In genomic region chr9:136882109-136882946, GRCh38 we compare ENCODE assay signal across 1 cellular context.
TF ChIP-seq lines count a peak whose summit lies in the region.

No MANE protein-coding gene starts in this region.

TF ChIP-seq in HepG2, 621 proteins besides CTCF, POLR2A, EP300 and RAD21 (continued from another document and continues in another):
- TF ChIP-seq, protein P1, sequence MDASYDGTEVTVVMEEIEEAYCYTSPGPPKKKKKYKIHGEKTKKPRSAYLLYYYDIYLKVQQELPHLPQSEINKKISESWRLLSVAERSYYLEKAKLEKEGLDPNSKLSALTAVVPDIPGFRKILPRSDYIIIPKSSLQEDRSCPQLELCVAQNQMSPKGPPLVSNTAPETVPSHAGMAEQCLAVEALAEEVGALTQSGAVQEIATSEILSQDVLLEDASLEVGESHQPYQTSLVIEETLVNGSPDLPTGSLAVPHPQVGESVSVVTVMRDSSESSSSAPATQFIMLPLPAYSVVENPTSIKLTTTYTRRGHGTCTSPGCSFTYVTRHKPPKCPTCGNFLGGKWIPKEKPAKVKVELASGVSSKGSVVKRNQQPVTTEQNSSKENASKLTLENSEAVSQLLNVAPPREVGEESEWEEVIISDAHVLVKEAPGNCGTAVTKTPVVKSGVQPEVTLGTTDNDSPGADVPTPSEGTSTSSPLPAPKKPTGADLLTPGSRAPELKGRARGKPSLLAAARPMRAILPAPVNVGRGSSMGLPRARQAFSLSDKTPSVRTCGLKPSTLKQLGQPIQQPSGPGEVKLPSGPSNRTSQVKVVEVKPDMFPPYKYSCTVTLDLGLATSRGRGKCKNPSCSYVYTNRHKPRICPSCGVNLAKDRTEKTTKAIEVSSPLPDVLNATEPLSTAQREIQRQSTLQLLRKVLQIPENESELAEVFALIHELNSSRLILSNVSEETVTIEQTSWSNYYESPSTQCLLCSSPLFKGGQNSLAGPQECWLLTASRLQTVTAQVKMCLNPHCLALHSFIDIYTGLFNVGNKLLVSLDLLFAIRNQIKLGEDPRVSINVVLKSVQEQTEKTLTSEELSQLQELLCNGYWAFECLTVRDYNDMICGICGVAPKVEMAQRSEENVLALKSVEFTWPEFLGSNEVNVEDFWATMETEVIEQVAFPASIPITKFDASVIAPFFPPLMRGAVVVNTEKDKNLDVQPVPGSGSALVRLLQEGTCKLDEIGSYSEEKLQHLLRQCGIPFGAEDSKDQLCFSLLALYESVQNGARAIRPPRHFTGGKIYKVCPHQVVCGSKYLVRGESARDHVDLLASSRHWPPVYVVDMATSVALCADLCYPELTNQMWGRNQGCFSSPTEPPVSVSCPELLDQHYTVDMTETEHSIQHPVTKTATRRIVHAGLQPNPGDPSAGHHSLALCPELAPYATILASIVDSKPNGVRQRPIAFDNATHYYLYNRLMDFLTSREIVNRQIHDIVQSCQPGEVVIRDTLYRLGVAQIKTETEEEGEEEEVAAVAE (CRISPR knock-in tag; IDR thresholded peaks at IDR 0.05; ENCODE audit: borderline replicate concordance), result peak; percentile 89; the same call in 1 of the 2 replicates
- no peak for TF ChIP-seq FOXA1 (IDR thresholded peaks at IDR 0.05)
- TF ChIP-seq FOXA1 (CRISPR knock-in tag; IDR thresholded peaks at IDR 0.05), result peak; percentile 60
- 0 out of 2 replicates have a peak, but pooled peaks have one; percentile 19 for TF ChIP-seq ZNF263 (CRISPR knock-in tag; IDR thresholded peaks at IDR 0.05)
- peak; percentile 57; the same call in 1 of the 2 replicates for TF ChIP-seq ZNF800 (CRISPR knock-in tag; IDR thresholded peaks at IDR 0.05)
- TF ChIP-seq ZNF674 (CRISPR knock-in tag; IDR thresholded peaks at IDR 0.05; ENCODE audit: low read depth), result no peak
- TF ChIP-seq, protein P2, sequence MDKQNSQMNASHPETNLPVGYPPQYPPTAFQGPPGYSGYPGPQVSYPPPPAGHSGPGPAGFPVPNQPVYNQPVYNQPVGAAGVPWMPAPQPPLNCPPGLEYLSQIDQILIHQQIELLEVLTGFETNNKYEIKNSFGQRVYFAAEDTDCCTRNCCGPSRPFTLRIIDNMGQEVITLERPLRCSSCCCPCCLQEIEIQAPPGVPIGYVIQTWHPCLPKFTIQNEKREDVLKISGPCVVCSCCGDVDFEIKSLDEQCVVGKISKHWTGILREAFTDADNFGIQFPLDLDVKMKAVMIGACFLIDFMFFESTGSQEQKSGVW (CRISPR knock-in tag; IDR thresholded peaks at IDR 0.05; ENCODE audit: borderline replicate concordance), result no peak
- TF ChIP-seq ZNF7 (CRISPR knock-in tag; IDR thresholded peaks at IDR 0.05), result no peak
- no peak for TF ChIP-seq NKX3-1 (CRISPR knock-in tag; IDR thresholded peaks at IDR 0.05)
- TF ChIP-seq ZNF562 (CRISPR knock-in tag; IDR thresholded peaks at IDR 0.05; ENCODE audit: borderline replicate concordance), result no peak
- peak; percentile 80; the same call in 1 of the 2 replicates for TF ChIP-seq TARDBP (CRISPR knock-in tag; IDR thresholded peaks at IDR 0.05)
- 0 out of 2 replicates have a peak, but pooled peaks have one; percentile 41 for TF ChIP-seq KDM4B (CRISPR knock-in tag; IDR thresholded peaks at IDR 0.05)
- TF ChIP-seq GABPB1 (CRISPR knock-in tag; IDR thresholded peaks at IDR 0.05), result peak; percentile 60
- TF ChIP-seq MIER3 (CRISPR knock-in tag; IDR thresholded peaks at IDR 0.05; ENCODE audit: borderline replicate concordance), result peak; percentile 84
- TF ChIP-seq HOXA9 (CRISPR knock-in tag; IDR thresholded peaks at IDR 0.05; ENCODE audit: borderline replicate concordance), result no peak
- no peak for TF ChIP-seq ZNF224 (CRISPR knock-in tag; IDR thresholded peaks at IDR 0.05)
- no peak for TF ChIP-seq SNAPC5 (CRISPR knock-in tag; IDR thresholded peaks at IDR 0.05; ENCODE audit: borderline replicate concordance)
- TF ChIP-seq MEF2D (CRISPR knock-in tag; IDR thresholded peaks at IDR 0.05), result peak; percentile 76
- no peak for TF ChIP-seq ZNF672 (CRISPR knock-in tag; IDR thresholded peaks at IDR 0.05)
- peak; percentile 95; the same call in 1 of the 2 replicates for TF ChIP-seq JUND (CRISPR knock-in tag; IDR thresholded peaks at IDR 0.05)
- TF ChIP-seq, protein P3, sequence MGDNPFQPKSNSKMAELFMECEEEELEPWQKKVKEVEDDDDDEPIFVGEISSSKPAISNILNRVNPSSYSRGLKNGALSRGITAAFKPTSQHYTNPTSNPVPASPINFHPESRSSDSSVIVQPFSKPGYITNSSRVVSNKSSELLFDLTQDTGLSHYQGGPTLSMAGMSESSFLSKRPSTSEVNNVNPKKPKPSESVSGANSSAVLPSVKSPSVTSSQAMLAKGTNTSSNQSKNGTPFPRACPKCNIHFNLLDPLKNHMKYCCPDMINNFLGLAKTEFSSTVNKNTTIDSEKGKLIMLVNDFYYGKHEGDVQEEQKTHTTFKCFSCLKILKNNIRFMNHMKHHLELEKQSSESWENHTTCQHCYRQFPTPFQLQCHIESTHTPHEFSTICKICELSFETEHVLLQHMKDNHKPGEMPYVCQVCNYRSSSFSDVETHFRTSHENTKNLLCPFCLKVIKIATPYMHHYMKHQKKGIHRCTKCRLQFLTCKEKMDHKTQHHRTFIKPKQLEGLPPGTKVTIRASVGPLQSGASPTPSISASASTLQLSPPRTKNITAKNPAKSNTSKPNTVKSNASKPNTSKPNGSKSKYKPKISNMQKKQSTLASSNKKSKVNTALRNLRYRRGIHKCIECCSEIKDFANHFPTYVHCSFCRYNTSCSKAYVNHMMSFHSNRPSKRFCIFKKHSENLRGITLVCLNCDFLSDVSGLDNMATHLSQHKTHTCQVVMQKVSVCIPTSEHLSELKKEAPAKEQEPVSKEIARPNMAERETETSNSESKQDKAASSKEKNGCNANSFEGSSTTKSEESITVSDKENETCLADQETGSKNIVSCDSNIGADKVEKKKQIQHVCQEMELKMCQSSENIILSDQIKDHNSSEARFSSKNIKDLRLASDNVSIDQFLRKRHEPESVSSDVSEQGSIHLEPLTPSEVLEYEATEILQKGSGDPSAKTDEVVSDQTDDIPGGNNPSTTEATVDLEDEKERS (CRISPR knock-in tag; IDR thresholded peaks at IDR 0.05), result no peak
- no peak for TF ChIP-seq SRSF4 (IDR thresholded peaks at IDR 0.05; ENCODE audit: low read depth, low read length, poor library complexity, severe bottlenecking)
- TF ChIP-seq ZFAT (CRISPR knock-in tag; conservative IDR thresholded peaks at IDR 0.05), result no peak
- TF ChIP-seq, protein P4, sequence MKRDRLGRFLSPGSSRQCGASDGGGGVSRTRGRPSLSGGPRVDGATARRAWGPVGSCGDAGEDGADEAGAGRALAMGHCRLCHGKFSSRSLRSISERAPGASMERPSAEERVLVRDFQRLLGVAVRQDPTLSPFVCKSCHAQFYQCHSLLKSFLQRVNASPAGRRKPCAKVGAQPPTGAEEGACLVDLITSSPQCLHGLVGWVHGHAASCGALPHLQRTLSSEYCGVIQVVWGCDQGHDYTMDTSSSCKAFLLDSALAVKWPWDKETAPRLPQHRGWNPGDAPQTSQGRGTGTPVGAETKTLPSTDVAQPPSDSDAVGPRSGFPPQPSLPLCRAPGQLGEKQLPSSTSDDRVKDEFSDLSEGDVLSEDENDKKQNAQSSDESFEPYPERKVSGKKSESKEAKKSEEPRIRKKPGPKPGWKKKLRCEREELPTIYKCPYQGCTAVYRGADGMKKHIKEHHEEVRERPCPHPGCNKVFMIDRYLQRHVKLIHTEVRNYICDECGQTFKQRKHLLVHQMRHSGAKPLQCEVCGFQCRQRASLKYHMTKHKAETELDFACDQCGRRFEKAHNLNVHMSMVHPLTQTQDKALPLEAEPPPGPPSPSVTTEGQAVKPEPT (CRISPR knock-in tag; IDR thresholded peaks at IDR 0.05; ENCODE audit: low read depth), result peak; percentile 63; the same call in 1 of the 2 replicates
- TF ChIP-seq, protein P5, sequence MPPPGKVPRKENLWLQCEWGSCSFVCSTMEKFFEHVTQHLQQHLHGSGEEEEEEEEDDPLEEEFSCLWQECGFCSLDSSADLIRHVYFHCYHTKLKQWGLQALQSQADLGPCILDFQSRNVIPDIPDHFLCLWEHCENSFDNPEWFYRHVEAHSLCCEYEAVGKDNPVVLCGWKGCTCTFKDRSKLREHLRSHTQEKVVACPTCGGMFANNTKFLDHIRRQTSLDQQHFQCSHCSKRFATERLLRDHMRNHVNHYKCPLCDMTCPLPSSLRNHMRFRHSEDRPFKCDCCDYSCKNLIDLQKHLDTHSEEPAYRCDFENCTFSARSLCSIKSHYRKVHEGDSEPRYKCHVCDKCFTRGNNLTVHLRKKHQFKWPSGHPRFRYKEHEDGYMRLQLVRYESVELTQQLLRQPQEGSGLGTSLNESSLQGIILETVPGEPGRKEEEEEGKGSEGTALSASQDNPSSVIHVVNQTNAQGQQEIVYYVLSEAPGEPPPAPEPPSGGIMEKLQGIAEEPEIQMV (CRISPR knock-in tag; IDR thresholded peaks at IDR 0.05; ENCODE audit: low read depth), result peak; percentile 80; the same call in 1 of the 2 replicates
- TF ChIP-seq TRAFD1 (CRISPR knock-in tag; IDR thresholded peaks at IDR 0.05; ENCODE audit: borderline replicate concordance), result no peak; the same call in 1 of the 2 replicates
- peak; percentile 63 for TF ChIP-seq AGO1 (IDR thresholded peaks at IDR 0.05; ENCODE audit: low read depth, low read length, poor library complexity, severe bottlenecking)
- no peak for TF ChIP-seq ZNF737 (CRISPR knock-in tag; IDR thresholded peaks at IDR 0.05; ENCODE audit: borderline replicate concordance)
- 0 out of 2 replicates have a peak, but pooled peaks have one; percentile 56 for TF ChIP-seq ZNF329 (CRISPR knock-in tag; IDR thresholded peaks at IDR 0.05; ENCODE audit: low read depth)
- TF ChIP-seq THRA (CRISPR knock-in tag; IDR thresholded peaks at IDR 0.05; ENCODE audit: borderline replicate concordance), result peak; percentile 56; the same call in 1 of the 2 replicates
- TF ChIP-seq ARNTL (CRISPR knock-in tag; IDR thresholded peaks at IDR 0.05), result peak; percentile 74
- 0 out of 2 replicates have a peak, but pooled peaks have one; percentile 47 for TF ChIP-seq ZNF12 (CRISPR knock-in tag; IDR thresholded peaks at IDR 0.05)
- no peak for TF ChIP-seq CBFB (CRISPR knock-in tag; IDR thresholded peaks at IDR 0.05)
- no peak; the same call in 1 of the 2 replicates for TF ChIP-seq ISL2 (CRISPR knock-in tag; IDR thresholded peaks at IDR 0.05)
- TF ChIP-seq ARID3A (IDR thresholded peaks at IDR 0.05; ENCODE audit: low read depth, low read length), result peak; percentile 79; the same call in 1 of the 2 replicates
- TF ChIP-seq ZNF510 (CRISPR knock-in tag; IDR thresholded peaks at IDR 0.05; ENCODE audit: low read depth), result peak; percentile 86; the same call in 1 of the 2 replicates
- no peak for TF ChIP-seq PHB2 (IDR thresholded peaks at IDR 0.05; ENCODE audit: partially characterized antibody)
- peak; percentile 35; the same call in 1 of the 2 replicates for TF ChIP-seq NFIC (IDR thresholded peaks at IDR 0.05; ENCODE audit: low read length)
- TF ChIP-seq, protein P6, sequence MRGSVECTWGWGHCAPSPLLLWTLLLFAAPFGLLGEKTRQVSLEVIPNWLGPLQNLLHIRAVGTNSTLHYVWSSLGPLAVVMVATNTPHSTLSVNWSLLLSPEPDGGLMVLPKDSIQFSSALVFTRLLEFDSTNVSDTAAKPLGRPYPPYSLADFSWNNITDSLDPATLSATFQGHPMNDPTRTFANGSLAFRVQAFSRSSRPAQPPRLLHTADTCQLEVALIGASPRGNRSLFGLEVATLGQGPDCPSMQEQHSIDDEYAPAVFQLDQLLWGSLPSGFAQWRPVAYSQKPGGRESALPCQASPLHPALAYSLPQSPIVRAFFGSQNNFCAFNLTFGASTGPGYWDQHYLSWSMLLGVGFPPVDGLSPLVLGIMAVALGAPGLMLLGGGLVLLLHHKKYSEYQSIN (CRISPR knock-in tag; IDR thresholded peaks at IDR 0.05; ENCODE audit: borderline replicate concordance), result no peak
- 0 out of 2 replicates have a peak, but pooled peaks have one; percentile 39 for TF ChIP-seq ZNF546 (CRISPR knock-in tag; conservative IDR thresholded peaks at IDR 0.05)
- no peak for TF ChIP-seq TP53 (CRISPR knock-in tag; conservative IDR thresholded peaks at IDR 0.05)
